8 cellular contexts compared by ENCODE assay signal in the genomic region with DNA sequence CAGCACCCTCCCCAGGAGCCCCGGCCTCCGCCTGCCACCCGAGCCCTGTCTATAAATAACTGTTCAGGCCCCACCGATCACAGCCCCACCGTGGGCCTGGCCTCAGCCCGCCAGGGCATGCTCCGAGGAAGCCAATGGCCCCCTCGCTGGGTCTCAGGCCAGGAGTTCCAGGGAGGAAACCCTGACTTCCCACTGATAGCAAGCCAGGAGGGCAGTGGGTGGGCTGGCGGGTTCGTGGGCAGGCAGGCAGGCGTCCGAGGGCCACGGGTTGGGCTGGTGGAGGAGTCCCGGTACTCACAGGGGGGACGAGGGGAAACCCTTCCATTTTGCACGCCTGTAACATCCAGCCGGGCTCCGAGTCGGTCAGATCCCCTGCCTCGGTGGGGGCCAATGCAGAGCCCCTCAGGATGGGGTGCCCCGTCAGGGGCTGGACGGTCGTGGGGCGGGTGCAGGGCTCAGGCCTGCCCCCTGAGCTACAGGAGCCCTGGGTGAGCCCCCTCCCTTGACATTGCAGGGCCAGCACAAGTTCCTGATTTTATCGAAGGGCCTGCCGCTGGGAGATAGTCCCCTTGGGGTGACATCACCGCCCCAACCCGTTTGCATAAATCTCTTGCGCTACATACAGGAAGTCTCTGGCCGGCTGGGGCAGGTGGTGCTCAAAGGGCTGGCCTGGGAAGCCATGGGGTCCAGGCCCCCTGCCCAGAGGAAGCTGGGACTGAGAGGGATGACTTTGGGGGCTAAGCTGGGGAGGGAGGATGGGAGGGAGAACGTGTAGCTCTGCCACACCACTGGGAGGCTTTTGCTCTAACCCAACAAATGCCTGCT. TPM values are rescaled to one million over a fixed set of nuclear protein-coding genes. Genes with fewer than 3 reads are reported as not detected.
DNase-seq lines count a peak whose midpoint lies in the region; ATAC-seq, FAIRE-seq and TF ChIP-seq lines count a peak whose summit lies in the region.

TSS of gene SPI1 (minus strand) at position 537 of the 825 bp plus-strand sequence. CDS start at position 343, 194 bp downstream.

- ATAC-seq in GM19397 (IDR thresholded peaks at IDR 0.05; ENCODE audit: unreplicated experiment) (peak; percentile 79), HG03378 (IDR thresholded peaks at IDR 0.05; ENCODE audit: unreplicated experiment) (peak; percentile 71), natural killer cell (peak; percentile 57 to 80 (median 71))

- H3K23ac ChIP-seq in mesenchymal stem cell (ENCODE audit: low read length in 2 of 2): no peak within 1 kb of the TSS

- no peak within 1 kb of the TSS for H2AFZ ChIP-seq in mesenchymal stem cell (ENCODE audit: low read depth, low read length)

- no peaks in the 10 kb centered on the region for H3K36me3 Mint-ChIP-seq in natural killer cell

- WGBS in adipose tissue, 3 donors: 49 to 76% (median 69%) methylated on average over 27 to 31 of the region's 31 CpGs
- WGBS in mesenchymal stem cell: 82% methylated on average over 31 of the region's 31 CpGs

- no peak within 1 kb of the TSS for H2BK12ac ChIP-seq in mesenchymal stem cell (ENCODE audit: low read length in 2 of 2)

- H2AK5ac ChIP-seq in mesenchymal stem cell (ENCODE audit: low read length, severe bottlenecking): no peak within 1 kb of the TSS

- H3K4ac ChIP-seq in mesenchymal stem cell (ENCODE audit: low read depth in 1 of 2, low read length in 2 of 2): no peak within 1 kb of the TSS

- H3K9me3 Mint-ChIP-seq in natural killer cell: no peaks in the 10 kb centered on the region

- no peak for TF ChIP-seq POLR2A in H54 (IDR thresholded peaks at IDR 0.05; ENCODE audit: low read depth, low read length)

- no peak within 1 kb of the TSS for H2BK120ac ChIP-seq in mesenchymal stem cell (ENCODE audit: low read depth, low read length)

- H2BK15ac ChIP-seq in mesenchymal stem cell (ENCODE audit: low read depth, poor library complexity, severe bottlenecking): no peak within 1 kb of the TSS

- no peak within 1 kb of the TSS for H3K14ac ChIP-seq in mesenchymal stem cell (ENCODE audit: low read length in 2 of 2)

- TF ChIP-seq CTCF in BE2C (IDR thresholded peaks at IDR 0.05; ENCODE audit: low read depth, low read length): no peak
- TF ChIP-seq CTCF in natural killer cell (IDR thresholded peaks at IDR 0.05): no peak

- intact Hi-C loops in natural killer cell (cut with micrococcal nuclease): no loop called here

- no peak within 1 kb of the TSS for H3K4me3 Mint-ChIP-seq in natural killer cell

- H3K9me3 ChIP-seq in BE2C: no peaks in the 10 kb centered on the region
- H3K9me3 ChIP-seq in mesenchymal stem cell (ENCODE audit: control insufficient read depth, low read length): no peaks in the 10 kb centered on the region

- DNase-seq in BE2C (peak; percentile 23), natural killer cell (no peak), mesenchymal stem cell (no peak), H54 (ENCODE audit: insufficient read length, low spot score) (no peak), NCI-H2171 treated with DMSO at 0.1 percent for 48 hours (lab: John Stamatoyannopoulos, UW) (no peak)

- H3K4me3 ChIP-seq in BE2C (ENCODE audit: low read depth, low read length): no peak within 1 kb of the TSS
- H3K4me3 ChIP-seq in mesenchymal stem cell (ENCODE audit: insufficient read depth in 1 of 2, low read depth in 1 of 2, low read length in 2 of 2): no peak within 1 kb of the TSS

- no peak for FAIRE-seq in H54 (lab: Jason Lieb, UNC)

- no peak within 1 kb of the TSS for H3K4me2 ChIP-seq in mesenchymal stem cell (ENCODE audit: low read length, poor library complexity, severe bottlenecking)

- H3K79me1 ChIP-seq in mesenchymal stem cell (replicated peaks; ENCODE audit: low read length, poor library complexity, severe bottlenecking): no peaks in the 10 kb centered on the region

- H4K8ac ChIP-seq in mesenchymal stem cell (ENCODE audit: low read length): no peak within 1 kb of the TSS

- no peaks in the 10 kb centered on the region for H3K4me1 ChIP-seq in BE2C
- peaks cover 21% of the 10 kb centered on the region for H3K4me1 ChIP-seq in mesenchymal stem cell (ENCODE audit: control insufficient read depth, insufficient read depth, low read depth, low read length)

- H2BK5ac ChIP-seq in mesenchymal stem cell (ENCODE audit: low read depth, low read length, poor library complexity, severe bottlenecking): no peak within 1 kb of the TSS

- no peaks in the 10 kb centered on the region for H3K27me3 Mint-ChIP-seq in natural killer cell (ENCODE audit: low read depth in 2 of 2)

- H4K91ac ChIP-seq in mesenchymal stem cell (ENCODE audit: low read length): no peak within 1 kb of the TSS

- H3K9ac ChIP-seq in mesenchymal stem cell (ENCODE audit: low read length): no peak within 1 kb of the TSS

- H3K27me3 ChIP-seq in BE2C (no peaks in the 10 kb centered on the region), mesenchymal stem cell (ENCODE audit: control insufficient read depth in 1 of 2, insufficient read depth in 1 of 2, low read length in 2 of 2) (peaks cover 4 to 7% of the 10 kb centered on the region in 2 experiments)

- H3K4me1 Mint-ChIP-seq in natural killer cell: peaks cover 5% of the 10 kb centered on the region in 2 donors

- no peak within 1 kb of the TSS for H3K18ac ChIP-seq in mesenchymal stem cell (ENCODE audit: low read depth in 1 of 2, low read length in 2 of 2)

- H3K27ac ChIP-seq in adipose tissue (ENCODE audit: low read depth, low read length) (peak within 1 kb of the TSS; percentile 80), mesenchymal stem cell (ENCODE audit: low read length, poor library complexity, severe bottlenecking) (no peak within 1 kb of the TSS)

- H3K36me3 ChIP-seq in BE2C: no peaks in the 10 kb centered on the region
- no peaks in the 10 kb centered on the region for H3K36me3 ChIP-seq in mesenchymal stem cell (ENCODE audit: control insufficient read depth in 1 of 2, insufficient read depth in 2 of 2, low read depth in 1 of 2, low read length in 2 of 2)

- H3K27ac Mint-ChIP-seq in natural killer cell: peak within 1 kb of the TSS in 1 of 2 donors; percentile 72

RNA-seq across cellular contexts. Expression of gene SPI1, which starts in this region (rescaled TPM):
- polyA plus RNA-seq in BE2C (2012; ENCODE audit: insufficient read depth, insufficient read length, low read depth): 0.63 TPM
- 10 to 100 TPM in 2 of 3 donors, 1 to 10 TPM in 1; 4.9 to 69.3 (median 49.3) TPM for polyA plus RNA-seq in adipose tissue
- total RNA-seq in natural killer cell: 10 to 100 TPM; 15.0 to 65.4 (median 55.4) TPM
- polyA plus RNA-seq in mesenchymal stem cell (2013, experiment 1 of 2): not detected
- polyA plus RNA-seq in mesenchymal stem cell (2013, experiment 2 of 2): not detected
